In genomic region chr7:29243777-29244655, GRCh38 we compare ENCODE assay signal across 8 cellular contexts. TPM values are rescaled to one million over a fixed set of nuclear protein-coding genes. Genes with fewer than 3 reads are reported as not detected.
DNase-seq lines count a peak whose midpoint lies in the region; ATAC-seq and TF ChIP-seq lines count a peak whose summit lies in the region.

No MANE protein-coding gene starts in this region.

- peak in 2 of 6 experiments; percentile 18 to 19 for TF ChIP-seq CTCF in Peyer's patch (IDR thresholded peaks at IDR 0.05)
- TF ChIP-seq CTCF in vagina (IDR thresholded peaks at IDR 0.05): no peak

- H3K36me3 ChIP-seq in Peyer's patch (no peaks in the 10 kb centered on the region), vagina (no peaks in the 10 kb centered on the region), MG63 (no peaks in the 10 kb centered on the region)
- H3K36me3 ChIP-seq in effector memory CD4-positive, alpha-beta T cell (ENCODE audit: control insufficient read depth, insufficient read depth, low read length): no peaks in the 10 kb centered on the region

- TF ChIP-seq POLR2A in Peyer's patch (IDR thresholded peaks at IDR 0.05) (no peak), vagina (IDR thresholded peaks at IDR 0.05) (no peak)

- ATAC-seq in activated CD4-positive, CD25-positive, alpha-beta regulatory T cell treated with anti-CD3 and anti-CD28 coated beads, Interleukin-2, amount 50 U/mL, for 24 hours: peak; percentile 74 to 79

- intact Hi-C loops in vagina (cut with DNase I): no loop called here
- intact Hi-C loops in head of caudate nucleus (cut with DNase I): no loop called here

- H3K4me3 ChIP-seq in Peyer's patch (no peak overlapping the region), vagina (no peak overlapping the region), MG63 (no peak overlapping the region)
- H3K4me3 ChIP-seq in effector memory CD4-positive, alpha-beta T cell (ENCODE audit: insufficient read depth, low read depth, low read length, poor library complexity, severe bottlenecking): no peak overlapping the region

- no peak for DNase-seq in activated CD4-positive, CD25-positive, alpha-beta regulatory T cell treated with anti-CD3 and anti-CD28 coated beads, Interleukin-2, amount 50 U/mL, for 72 hours
- DNase-seq in Peyer's patch (peak in 2 of 3 donors; percentile 47 to 55), vagina (ENCODE audit: extremely low spot score in 2 of 2) (no peak), head of caudate nucleus (no peak), MG63 (no peak)
- peak in 2 of 3 donors; percentile 26 to 27 for DNase-seq in effector memory CD4-positive, alpha-beta T cell
- peak; percentile 77 for DNase-seq in stimulated activated CD8-positive, alpha-beta memory T cell treated with anti-CD3 and anti-CD28 coated beads, Interleukin-4, amount 100 ng/mL, for 48 hours

- H3K27me3 ChIP-seq in Peyer's patch (no peaks in the 10 kb centered on the region), vagina (no peaks in the 10 kb centered on the region), MG63 (peaks cover 4% of the 10 kb centered on the region)
- H3K27me3 ChIP-seq in effector memory CD4-positive, alpha-beta T cell (replicated peaks; ENCODE audit: control insufficient read depth, insufficient read depth, low read length, poor library complexity, severe bottlenecking): no peaks in the 10 kb centered on the region

- H3K27ac ChIP-seq in Peyer's patch (peak overlapping the region in 1 of 4 donors; percentile 19), vagina (no peak overlapping the region)
- peak overlapping the region; percentile 16 for H3K27ac ChIP-seq in effector memory CD4-positive, alpha-beta T cell (ENCODE audit: insufficient read depth, low read length, poor library complexity, severe bottlenecking)

- H3K9me3 ChIP-seq in Peyer's patch (no peaks in the 10 kb centered on the region), vagina (no peaks in the 10 kb centered on the region), MG63 (no peaks in the 10 kb centered on the region)
- no peaks in the 10 kb centered on the region for H3K9me3 ChIP-seq in effector memory CD4-positive, alpha-beta T cell (ENCODE audit: control insufficient read depth, low read length)

- peaks cover 0 to 7% (median 1%) of the 10 kb centered on the region in 4 donors for H3K4me1 ChIP-seq in Peyer's patch
- H3K4me1 ChIP-seq in effector memory CD4-positive, alpha-beta T cell (ENCODE audit: control insufficient read depth, insufficient read depth, low read length, poor library complexity, severe bottlenecking): no peaks in the 10 kb centered on the region
- H3K4me1 ChIP-seq in vagina: no peaks in the 10 kb centered on the region

RNA-seq across cellular contexts. Expression of gene CHN2, which starts 49.4 kb away (rescaled TPM):
- 100 to 1,000 TPM in 3 of 4 donors, 10 to 100 TPM in 1; 29.7 to 159 (median 120) TPM for total RNA-seq in Peyer's patch
- 11.0 TPM for total RNA-seq in vagina
- 3.7 and 20.1 TPM in 2 replicates for total RNA-seq in MG63 (2014; rRNA removed; shearing (Covaris generic); ENCODE audit: low replicate concordance)

Comparison
In these comparisons a context has a peak if more than half of its experiments do, and no peak if none do; other contexts are left out.
1. DNase-seq: peak in Peyer's patch (2 of 3), effector memory CD4-positive, alpha-beta T cell (2 of 3) and stimulated activated CD8-positive, alpha-beta memory T cell treated with anti-CD3 and anti-CD28 coated beads, Interleukin-4, amount 100 ng/mL, for 48 hours (single experiment); none in activated CD4-positive, CD25-positive, alpha-beta regulatory T cell treated with anti-CD3 and anti-CD28 coated beads, Interleukin-2, amount 50 U/mL, for 72 hours (single experiment), vagina (0 of 2), head of caudate nucleus (0 of 42) and MG63 (single experiment).